ENCODE assay signal across 17 cellular contexts in the genomic region with DNA sequence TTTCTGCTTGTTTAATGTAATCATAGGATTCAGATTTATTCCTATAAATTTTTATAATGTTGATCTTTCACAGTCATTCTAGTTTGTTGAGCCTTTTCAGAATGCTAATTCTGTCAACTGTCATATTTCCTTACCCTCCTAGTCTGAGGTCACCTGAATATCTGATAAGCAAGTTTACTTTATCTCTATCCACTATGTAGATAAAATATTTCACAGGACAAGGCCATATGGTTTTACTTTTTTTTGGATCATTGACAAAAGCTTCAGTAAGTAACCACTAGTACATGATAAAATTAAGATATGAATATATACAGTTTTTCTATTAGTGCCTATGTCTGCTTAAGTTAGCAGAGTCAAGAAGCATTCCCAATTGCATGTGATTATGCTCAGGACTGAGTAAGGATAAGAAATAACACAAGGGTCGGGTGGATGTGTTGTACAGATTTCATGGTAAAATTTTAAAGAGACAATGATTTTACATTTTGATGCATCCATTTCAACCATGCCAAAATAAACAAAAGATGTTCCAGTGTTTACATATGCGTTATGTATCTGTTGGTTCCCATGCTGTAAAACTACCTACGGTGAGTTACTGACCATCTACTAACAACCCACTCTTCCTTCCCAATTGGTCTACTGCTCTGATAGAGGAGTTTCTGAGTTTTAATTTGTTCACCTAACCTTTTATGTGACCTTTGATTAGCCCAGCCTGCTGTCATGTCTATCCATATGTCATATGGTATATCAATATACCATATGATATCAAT.
DNase-seq lines count a peak whose midpoint lies in the region; ATAC-seq and TF ChIP-seq lines count a peak whose summit lies in the region.
"Had no signal": no experiment of that assay in that cellular context is flagged by ENCODE, and none has a peak within 500 bp of the region (broad histone marks: within the 10 kb centered on the region; RNA-seq: fewer than 3 reads in every experiment).

No MANE protein-coding gene starts in this region.

- H3K27me3 ChIP-seq in SK-N-SH (ENCODE audit: insufficient read depth): no peaks in the 10 kb centered on the region
- H3K27me3 ChIP-seq: BE2C had no signal

- H3K9me3 Mint-ChIP-seq in nephron: no peaks in the 10 kb centered on the region
- H3K9me3 Mint-ChIP-seq: CD8-positive, alpha-beta T cell; GM23338 had no signal

- no peaks in the 10 kb centered on the region; the same call in 1 of the 2 replicates for H3K9me2 ChIP-seq in SK-N-SH

- peaks cover 0 to 3% of the 10 kb centered on the region in 2 experiments; a peak in 2 of 4 replicates for H3K4me1 ChIP-seq in SK-N-SH (ENCODE audit: control insufficient read depth in 1 of 2, insufficient read depth in 2 of 2, low read depth in 1 of 2, low read length in 1 of 2)
- H3K4me1 ChIP-seq: BE2C had no signal

- TF ChIP-seq RAD21 in SK-N-SH (IDR thresholded peaks at IDR 0.05; ENCODE audit: low read length): no peak

- no peaks in the 10 kb centered on the region for H4K20me1 ChIP-seq in SK-N-SH (ENCODE audit: insufficient read depth)

- no peak for ATAC-seq in GM19023 (IDR thresholded peaks at IDR 0.05; ENCODE audit: unreplicated experiment)
- ATAC-seq in GM21717 (IDR thresholded peaks at IDR 0.05; ENCODE audit: unreplicated experiment): no peak
- no peak for ATAC-seq in HG03571 (IDR thresholded peaks at IDR 0.05; ENCODE audit: unreplicated experiment)
- ATAC-seq in HG03097 (IDR thresholded peaks at IDR 0.05; ENCODE audit: low FRiP score, unreplicated experiment): no peak
- ATAC-seq: CD8-positive, alpha-beta T cell; GM23338; HepG2 had no signal

- peak; percentile 14 for DNase-seq in SK-N-SH
- peak; percentile 3 for DNase-seq in astrocyte of the spinal cord (ENCODE audit: low read depth, low spot score)
- DNase-seq: BE2C; CD8-positive, alpha-beta T cell; COR-L47; DND-41; GDM1; H7 had no signal

- no peaks in the 10 kb centered on the region for H3K27me3 Mint-ChIP-seq in nephron (ENCODE audit: low read depth)

- no peak overlapping the region for H3K4me2 ChIP-seq in SK-N-SH
- H3K4me2 ChIP-seq: GM23338 had no signal

- no peaks in the 10 kb centered on the region for H3K36me3 Mint-ChIP-seq in nephron (ENCODE audit: low read depth)
- H3K36me3 Mint-ChIP-seq: CD8-positive, alpha-beta T cell had no signal

- no peak overlapping the region for H2AFZ ChIP-seq in SK-N-SH (ENCODE audit: low read depth)
- H2AFZ ChIP-seq: GM23338 had no signal

- H3K9ac ChIP-seq in SK-N-SH: no peak overlapping the region

- peaks cover 17% of the 10 kb centered on the region for H3K4me1 Mint-ChIP-seq in nephron

- peak in 1 of 2 experiments; percentile 76; a peak in 2 of 4 replicates for TF ChIP-seq EP300 in SK-N-SH (IDR thresholded peaks at IDR 0.05; ENCODE audit: borderline replicate concordance in 1 of 2, low read depth in 1 of 2, low read length in 1 of 2)

- CTCF ChIA-PET in SK-N-SH (lab: Yijun Ruan, JAX): interaction anchor here (0.6 to 2.1 kb wide), 2 partner anchors 388 to 1190 kb away, joined by 3 to 8 read pairs; no protein-coding TSS in a partner anchor

- no peaks in the 10 kb centered on the region for H3F3A ChIP-seq in SK-N-SH (replicated peaks; ENCODE audit: insufficient read depth)

- H3K4me3 ChIP-seq in SK-N-SH (ENCODE audit: low read depth in 2 of 2, low read length in 1 of 2) (no peak overlapping the region), astrocyte of the spinal cord (ENCODE audit: low read depth, low read length) (no peak overlapping the region)
- H3K4me3 ChIP-seq: GM23338 had no signal

- H3K4me3 Mint-ChIP-seq in nephron: no peak overlapping the region
- H3K4me3 Mint-ChIP-seq: CD14-positive monocyte; CD8-positive, alpha-beta T cell; GM23338 had no signal

- H3K27ac Mint-ChIP-seq in nephron: peak overlapping the region in 2 of 3 experiments; percentile 18 to 64
- H3K27ac Mint-ChIP-seq: CD8-positive, alpha-beta T cell had no signal

- TF ChIP-seq CTCF in C4-2B (conservative IDR thresholded peaks at IDR 0.05): no peak
- TF ChIP-seq CTCF in SK-N-SH (IDR thresholded peaks at IDR 0.05): no peak
- TF ChIP-seq CTCF in astrocyte of the spinal cord (IDR thresholded peaks at IDR 0.05; ENCODE audit: low read depth, low read length): no peak
- no peak for TF ChIP-seq CTCF in nephron (IDR thresholded peaks at IDR 0.05; ENCODE audit: unreplicated experiment in 3 of 3)

- H3K9me3 ChIP-seq in SK-N-SH: no peaks in the 10 kb centered on the region
- H3K9me3 ChIP-seq: BE2C had no signal

- H3K27ac ChIP-seq in C4-2B (peak overlapping the region; percentile 70; the same call in 1 of the 2 replicates), SK-N-SH (ENCODE audit: low read depth in 2 of 2, low read length in 1 of 2) (no peak overlapping the region; a peak in 1 of 4 replicates)

- in situ Hi-C loops in astrocyte of the spinal cord (cut with HindIII; ENCODE audit: low sequenced_read_pairs): no loop called here

- H3K79me2 ChIP-seq in SK-N-SH (ENCODE audit: insufficient read depth): no peaks in the 10 kb centered on the region

- POLR2A ChIA-PET in SK-N-SH (lab: Yijun Ruan, JAX): no interaction called here

- WGBS in SK-N-SH (ENCODE audit: low lambda C conversion rate): 61% methylated on average over 3 of the region's 3 CpGs

- H3K36me3 ChIP-seq in SK-N-SH (replicated peaks in 1 of 2; ENCODE audit: control insufficient read depth in 1 of 2, insufficient read depth in 2 of 2, low read length in 1 of 2): no peaks in the 10 kb centered on the region
- H3K36me3 ChIP-seq: BE2C had no signal

TF ChIP-seq in SK-N-SH, 30 proteins besides CTCF, POLR2A, EP300 and RAD21:
- TF ChIP-seq EZH2phosphoT487 (IDR thresholded peaks at IDR 0.05; ENCODE audit: borderline replicate concordance, low read depth) (no peak), USF2 (IDR thresholded peaks at IDR 0.05; ENCODE audit: borderline replicate concordance, low read depth, low read length) (no peak), FOXJ3 (CRISPR knock-in tag; IDR thresholded peaks at IDR 0.05) (0 out of 2 replicates have a peak, but pooled peaks have one; percentile 31), GATA2 (CRISPR knock-in tag; IDR thresholded peaks at IDR 0.05) (peak; percentile 92), RCOR1 (IDR thresholded peaks at IDR 0.05; ENCODE audit: low read length) (peak; percentile 79; the same call in 1 of the 2 replicates)
